In genomic region chr10:99619851-99620712, GRCh38 we compare ENCODE assay signal across 8 cellular contexts. TPM values are rescaled to one million over a fixed set of nuclear protein-coding genes. Genes with fewer than 3 reads are reported as not detected.
DNase-seq lines count a peak whose midpoint lies in the region; ATAC-seq, FAIRE-seq and TF ChIP-seq lines count a peak whose summit lies in the region.

Gene SLC25A28 (minus strand): TSS chr10:99620439. CDS start chr10:99620335, 104 bp downstream.

- ATAC-seq in HG03045 (IDR thresholded peaks at IDR 0.05; ENCODE audit: unreplicated experiment) = peak; percentile 85
- no peak for ATAC-seq in HG02610 (IDR thresholded peaks at IDR 0.05; ENCODE audit: unreplicated experiment)

- H3K9ac ChIP-seq in skeletal muscle tissue (ENCODE audit: low read depth in 1 of 3, low read length in 3 of 3) = peak within 1 kb of the TSS; percentile 86 to 89 (median 88)

- H3K27me3 ChIP-seq in bronchial epithelial cell (ENCODE audit: control insufficient read depth, insufficient read depth, low read length) = no peaks in the 10 kb centered on the region
- H3K27me3 ChIP-seq in skeletal muscle tissue (ENCODE audit: control insufficient read depth in 3 of 3, insufficient read depth in 3 of 3, low read length in 3 of 3) = no peaks in the 10 kb centered on the region

- H3K4me3 ChIP-seq in GM08714 (ENCODE audit: low read length) = peak within 1 kb of the TSS; percentile 89
- H3K4me3 ChIP-seq in bronchial epithelial cell (ENCODE audit: low read depth, low read length) = peak within 1 kb of the TSS; percentile 67
- peak within 1 kb of the TSS; percentile 78 to 90 (median 89) for H3K4me3 ChIP-seq in skeletal muscle tissue (ENCODE audit: low read length in 3 of 3)

- H3K36me3 ChIP-seq in bronchial epithelial cell (ENCODE audit: control insufficient read depth, insufficient read depth, low read length) = peaks cover 2% of the 10 kb centered on the region
- H3K36me3 ChIP-seq in skeletal muscle tissue (ENCODE audit: control insufficient read depth in 3 of 3, insufficient read depth in 3 of 3, low read length in 3 of 3) = peaks cover 0 to 2% (median 0%) of the 10 kb centered on the region in 3 donors

- H3K4me1 ChIP-seq in skeletal muscle tissue (ENCODE audit: control insufficient read depth in 3 of 3, insufficient read depth in 3 of 3, low read length in 3 of 3) = peaks cover 32 to 42% (median 40%) of the 10 kb centered on the region in 3 donors

- no peak for TF ChIP-seq CTCF in VCaP (conservative IDR thresholded peaks at IDR 0.05)
- TF ChIP-seq CTCF in bronchial epithelial cell (IDR thresholded peaks at IDR 0.05; ENCODE audit: insufficient read depth, low read length, severe bottlenecking) = no peak

- H3K9me3 ChIP-seq in skeletal muscle tissue (ENCODE audit: control insufficient read depth in 3 of 3, low read length in 3 of 3) = no peaks in the 10 kb centered on the region

- DNase-seq in NCI-H2171 (lab: John Stamatoyannopoulos, UW) (peak; percentile 91), bronchial epithelial cell (ENCODE audit: low read depth) (peak; percentile 100), iPS-NIHi11 (ENCODE audit: low spot score) (peak; percentile 95)

- H3K27ac ChIP-seq in VCaP = peak within 1 kb of the TSS; percentile 94
- peak within 1 kb of the TSS; percentile 96 for H3K27ac ChIP-seq in skeletal muscle tissue (ENCODE audit: low read depth, low read length)

- FAIRE-seq in bronchial epithelial cell (lab: Jason Lieb, UNC) = peak; percentile 81

RNA-seq across cellular contexts. Expression of gene SLC25A28, which starts in this region (rescaled TPM):
- 15.4 and 17.4 TPM in 2 replicates for total RNA-seq in bronchial epithelial cell
- total RNA-seq in skeletal muscle tissue = 15.7 TPM
